12 cellular contexts compared by ENCODE assay signal in genomic region chr12:94435511-94435927, GRCh38. TPM values are rescaled to one million over a fixed set of nuclear protein-coding genes. Genes with fewer than 3 reads are reported as not detected.
DNase-seq lines count a peak whose midpoint lies in the region; ATAC-seq and TF ChIP-seq lines count a peak whose summit lies in the region.
"Had no signal": no experiment of that assay in that cellular context is flagged by ENCODE, and none has a peak within 500 bp of the region (broad histone marks: within the 10 kb centered on the region; RNA-seq: fewer than 3 reads in every experiment).

No MANE protein-coding gene starts in this region.

- no peak overlapping the region for H3K4ac ChIP-seq in trophoblast cell (ENCODE audit: low read depth, low read length)

- H2BK120ac ChIP-seq in trophoblast cell (ENCODE audit: insufficient read depth, low read length, poor library complexity), result no peak overlapping the region

- H3K9me3 Mint-ChIP-seq in immature natural killer cell, result peaks cover 4 to 13% (median 8%) of the 10 kb centered on the region in 6 donors

- no peaks in the 10 kb centered on the region for H3K27me3 ChIP-seq in trophoblast cell (ENCODE audit: insufficient read depth, low read length)
- no peaks in the 10 kb centered on the region for H3K27me3 ChIP-seq in breast epithelium
- H3K27me3 ChIP-seq in HAP-1 (ENCODE audit: low read depth), result no peaks in the 10 kb centered on the region

- H3K27ac ChIP-seq in caudate nucleus (ENCODE audit: low read depth, low read length) (peak overlapping the region; percentile 65), trophoblast cell (ENCODE audit: low read depth, low read length) (no peak overlapping the region), breast epithelium (no peak overlapping the region)

- no peaks in the 10 kb centered on the region for H3K9me3 ChIP-seq in trophoblast cell (ENCODE audit: insufficient read depth, low read depth, low read length)
- peaks cover 3 to 8% of the 10 kb centered on the region in 2 donors for H3K9me3 ChIP-seq in breast epithelium
- peaks cover 7% of the 10 kb centered on the region; the same call in 1 of the 2 replicates for H3K9me3 ChIP-seq in HAP-1

- intact Hi-C loops in breast epithelium (cut with DNase I; ENCODE audit: low total_unique reads), result no loop called here

- peaks cover 10 to 13% of the 10 kb centered on the region in 2 donors for H3K4me1 Mint-ChIP-seq in immature natural killer cell

- DNase-seq in KBM-7, result peak; percentile 71
- DNase-seq in caudate nucleus (lab: John Stamatoyannopoulos, UW), result peak in 9 of 61 donors; percentile 1 to 21 (median 5)
- peak; percentile 55 to 64 for DNase-seq in trophoblast cell
- no peak for DNase-seq in middle frontal gyrus (ENCODE audit: extremely low spot score, low spot score)
- no peak for DNase-seq in breast epithelium (ENCODE audit: low spot score in 2 of 2)
- DNase-seq in immature natural killer cell, result no peak
- DNase-seq in HAP-1 (ENCODE audit: low spot score in 2 of 2), result no peak
- DNase-seq: effector CD8-positive, alpha-beta T cell; EL; NCI-H2171 had no signal

- no peak overlapping the region for H4K8ac ChIP-seq in trophoblast cell (ENCODE audit: low read depth, low read length)

- H3K36me3 Mint-ChIP-seq in immature natural killer cell, result peaks cover 10 to 16% (median 14%) of the 10 kb centered on the region in 3 donors

- no peaks in the 10 kb centered on the region for H3K36me3 ChIP-seq in trophoblast cell (ENCODE audit: control insufficient read depth in 1 of 2, insufficient read depth in 2 of 2, low read length in 2 of 2)
- H3K36me3 ChIP-seq in breast epithelium, result no peaks in the 10 kb centered on the region
- no peaks in the 10 kb centered on the region for H3K36me3 ChIP-seq in HAP-1 (replicated peaks)

- H2BK12ac ChIP-seq in trophoblast cell (ENCODE audit: low read length), result no peak overlapping the region

- no peak overlapping the region for H2AK5ac ChIP-seq in trophoblast cell (ENCODE audit: low read length)

- H3K18ac ChIP-seq in trophoblast cell (ENCODE audit: low read length), result no peak overlapping the region

- H3K79me2 ChIP-seq in trophoblast cell (ENCODE audit: control insufficient read depth, insufficient read depth, low read length, poor library complexity), result no peaks in the 10 kb centered on the region

- H4K91ac ChIP-seq in trophoblast cell (ENCODE audit: low read depth, low read length), result no peak overlapping the region

- H2AFZ ChIP-seq in trophoblast cell (ENCODE audit: insufficient read depth, low read length, poor library complexity), result no peak overlapping the region

- H3K9ac ChIP-seq in trophoblast cell (ENCODE audit: low read length), result no peak overlapping the region

- H3K4me3 Mint-ChIP-seq in immature natural killer cell, result peak overlapping the region in 2 of 5 donors; percentile 7 to 24
- H3K4me3 Mint-ChIP-seq: activated T-helper 1 cell treated with anti-CD3 and anti-CD28 coated beads, Interleukin-12 subunit alpha, Interleukin-12 subunit beta, Interleukin-2, Interleukin-4 antibody, amounts not matched to agents 30 ng/mL and 10 ng/mL and 1 ng/mL, durations not matched to agents 14 hours and 24 hours and 36 hours had no signal

- H3K27ac Mint-ChIP-seq in immature natural killer cell, result peak overlapping the region in 2 of 6 donors; percentile 12 to 30
- H3K27ac Mint-ChIP-seq: activated T-helper 1 cell treated with anti-CD3 and anti-CD28 coated beads, Interleukin-12 subunit alpha, Interleukin-12 subunit beta, Interleukin-2, Interleukin-4 antibody, amounts not matched to agents 30 ng/mL and 10 ng/mL and 1 ng/mL, durations not matched to agents 14 hours and 24 hours and 36 hours had no signal

- TF ChIP-seq CTCF in breast epithelium (IDR thresholded peaks at IDR 0.05), result no peak

- no peak overlapping the region for H3K4me3 ChIP-seq in trophoblast cell (ENCODE audit: low read depth, low read length)
- no peak overlapping the region for H3K4me3 ChIP-seq in breast epithelium
- no peak overlapping the region for H3K4me3 ChIP-seq in HAP-1

- no peak overlapping the region for H2BK5ac ChIP-seq in trophoblast cell (ENCODE audit: low read depth, low read length, poor library complexity)

- peaks cover 0 to 3% (median 0%) of the 10 kb centered on the region in 3 donors for H3K27me3 Mint-ChIP-seq in immature natural killer cell (ENCODE audit: low read depth in 3 of 3)

- no peak overlapping the region for H3K23ac ChIP-seq in trophoblast cell (ENCODE audit: low read length)

- no peaks in the 10 kb centered on the region for H3K79me1 ChIP-seq in trophoblast cell (ENCODE audit: low read length)

- H4K12ac ChIP-seq in trophoblast cell (ENCODE audit: low read depth, low read length), result no peak overlapping the region

- ATAC-seq in GM21360 (IDR thresholded peaks at IDR 0.05; ENCODE audit: unreplicated experiment), result peak; percentile 48

- H3K4me1 ChIP-seq in trophoblast cell (ENCODE audit: control insufficient read depth in 1 of 2, insufficient read depth in 2 of 2, low read length in 2 of 2), result peaks cover 0 to 5% of the 10 kb centered on the region in 2 experiments
- no peaks in the 10 kb centered on the region for H3K4me1 ChIP-seq in breast epithelium
- H3K4me1 ChIP-seq in HAP-1, result peaks cover 31% of the 10 kb centered on the region

- H3K4me2 ChIP-seq in trophoblast cell (ENCODE audit: low read length), result no peak overlapping the region

- no peak overlapping the region for H3K14ac ChIP-seq in trophoblast cell (ENCODE audit: low read length)

- no CpG with 5 or more reads among the region's 5 CpGs for WGBS in trophoblast cell (ENCODE audit: extremely low coverage, insufficient coverage, insufficient read length)

- no peak for TF ChIP-seq POLR2A in breast epithelium (IDR thresholded peaks at IDR 0.05)

- in situ Hi-C loops in KBM-7 (cut with MboI; ENCODE audit: low pct_unique_long_range_greater_than_20kb, low sequenced_read_pairs) (no loop called here), HAP-1 (cut with MboI; ENCODE audit: low sequenced_read_pairs) (loop anchor here (10.0 kb wide), 1 partner anchor 291 kb away; the partner anchor contains the start of gene PLXNC1)

RNA-seq across cellular contexts. Expression of gene CEP83, which starts 24.1 kb away (rescaled TPM):
- polyA plus RNA-seq in trophoblast cell (2013), result 6.6 and 6.9 TPM in 2 replicates
- total RNA-seq in breast epithelium, result 10 to 100 TPM; 13.3 to 30.0 (median 23.3) TPM
- 1 to 10 TPM; 2.0 to 4.4 (median 4.1) TPM for polyA plus RNA-seq in immature natural killer cell

Comparison
In these comparisons a context has a peak if more than half of its experiments do, and no peak if none do; other contexts are left out.
1. DNase-seq: peak in KBM-7 (single experiment) and trophoblast cell (2 of 2); none in middle frontal gyrus (single experiment), breast epithelium (0 of 2), immature natural killer cell (0 of 3) and HAP-1 (0 of 2).